1 cellular context compared by ENCODE assay signal in genomic region chr2:191845876-191846786, GRCh38.
TF ChIP-seq lines count a peak whose summit lies in the region.

No MANE protein-coding gene starts in this region.

TF ChIP-seq in HepG2, 621 proteins besides CTCF, POLR2A, EP300 and RAD21 (continued from another document and continues in another):
- TF ChIP-seq HOXA7 (CRISPR knock-in tag; IDR thresholded peaks at IDR 0.05) (no peak), CEBPB (IDR thresholded peaks at IDR 0.05; ENCODE audit: borderline replicate concordance, low read depth, low read length) (no peak), ZNF652 (CRISPR knock-in tag; IDR thresholded peaks at IDR 0.05; ENCODE audit: borderline replicate concordance, low read depth) (no peak; the same call in 1 of the 2 replicates), ZNF512B (CRISPR knock-in tag; IDR thresholded peaks at IDR 0.05; ENCODE audit: borderline replicate concordance) (no peak; the same call in 1 of the 2 replicates), KLF15 (CRISPR knock-in tag; IDR thresholded peaks at IDR 0.05; ENCODE audit: borderline replicate concordance) (no peak), XBP1 (CRISPR knock-in tag; IDR thresholded peaks at IDR 0.05) (no peak), IKZF4 (CRISPR knock-in tag; IDR thresholded peaks at IDR 0.05; ENCODE audit: borderline replicate concordance, low read depth, not compliant biosample characterization) (no peak), RBFOX2 (IDR thresholded peaks at IDR 0.05; ENCODE audit: low read depth, low read length) (peak; percentile 60), ZNF121 (CRISPR knock-in tag; IDR thresholded peaks at IDR 0.05) (no peak), RFXANK (CRISPR knock-in tag; IDR thresholded peaks at IDR 0.05) (no peak), ZNF230 (CRISPR knock-in tag; IDR thresholded peaks at IDR 0.05) (no peak), ARNTL (CRISPR knock-in tag; IDR thresholded peaks at IDR 0.05) (peak; percentile 51; the same call in 1 of the 2 replicates), ZBED4 (CRISPR knock-in tag; IDR thresholded peaks at IDR 0.05; ENCODE audit: borderline replicate concordance) (no peak), ZFP1 (CRISPR knock-in tag; IDR thresholded peaks at IDR 0.05) (no peak), ZBTB7B (CRISPR knock-in tag; IDR thresholded peaks at IDR 0.05) (0 out of 2 replicates have a peak, but pooled peaks have one; percentile 37), HIC2 (CRISPR knock-in tag; IDR thresholded peaks at IDR 0.05; ENCODE audit: low read depth) (no peak), ZNF496 (CRISPR knock-in tag; IDR thresholded peaks at IDR 0.05; ENCODE audit: insufficient replicate concordance) (no peak), HES4 (CRISPR knock-in tag; IDR thresholded peaks at IDR 0.05; ENCODE audit: borderline replicate concordance) (0 out of 2 replicates have a peak, but pooled peaks have one; percentile 35), KDM5A (IDR thresholded peaks at IDR 0.05; ENCODE audit: borderline replicate concordance, low read length) (no peak), IKZF1 (IDR thresholded peaks at IDR 0.05) (no peak), NCOA5 (CRISPR knock-in tag; IDR thresholded peaks at IDR 0.05) (no peak), MIXL1 (CRISPR knock-in tag; IDR thresholded peaks at IDR 0.05) (no peak), GABPB1 (CRISPR knock-in tag; IDR thresholded peaks at IDR 0.05) (0 out of 2 replicates have a peak, but pooled peaks have one; percentile 24), HIVEP1 (CRISPR knock-in tag; IDR thresholded peaks at IDR 0.05) (no peak), PTBP1 (IDR thresholded peaks at IDR 0.05; ENCODE audit: low read depth, low read length, poor library complexity, severe bottlenecking) (no peak), ERF (CRISPR knock-in tag; IDR thresholded peaks at IDR 0.05) (peak; percentile 7; the same call in 1 of the 2 replicates), EEA1 (CRISPR knock-in tag; IDR thresholded peaks at IDR 0.05; ENCODE audit: borderline replicate concordance) (no peak), NFE2L2 (IDR thresholded peaks at IDR 0.05; ENCODE audit: low read length) (no peak), MBD4 (IDR thresholded peaks at IDR 0.05; ENCODE audit: borderline replicate concordance, low read length) (no peak), PREB (CRISPR knock-in tag; IDR thresholded peaks at IDR 0.05) (no peak), ELK4 (CRISPR knock-in tag; IDR thresholded peaks at IDR 0.05; ENCODE audit: borderline replicate concordance) (no peak), ATF6 (CRISPR knock-in tag; conservative IDR thresholded peaks at IDR 0.05) (no peak), ZNF564 (CRISPR knock-in tag; IDR thresholded peaks at IDR 0.05) (peak; percentile 32; the same call in 1 of the 2 replicates), MEF2D (CRISPR knock-in tag; IDR thresholded peaks at IDR 0.05) (no peak), RARA (CRISPR knock-in tag; IDR thresholded peaks at IDR 0.05) (peak; percentile 33; the same call in 1 of the 2 replicates), ZNF792 (CRISPR knock-in tag; IDR thresholded peaks at IDR 0.05) (no peak; the same call in 1 of the 2 replicates), HNRNPK (IDR thresholded peaks at IDR 0.05; ENCODE audit: low read depth, low read length, poor library complexity, severe bottlenecking) (no peak), MATR3 (CRISPR knock-in tag; IDR thresholded peaks at IDR 0.05) (no peak), NBN (conservative IDR thresholded peaks at IDR 0.05) (no peak), ZBTB42 (CRISPR knock-in tag; IDR thresholded peaks at IDR 0.05) (no peak), CREB1 (IDR thresholded peaks at IDR 0.05) (no peak), CREB1 (CRISPR knock-in tag; IDR thresholded peaks at IDR 0.05) (no peak), ZNF180 (CRISPR knock-in tag; IDR thresholded peaks at IDR 0.05; ENCODE audit: borderline replicate concordance, low read depth) (no peak), DNMT3B (CRISPR knock-in tag; conservative IDR thresholded peaks at IDR 0.05) (no peak), SMAD3 (CRISPR knock-in tag; IDR thresholded peaks at IDR 0.05) (no peak; the same call in 1 of the 2 replicates), ARID3A (IDR thresholded peaks at IDR 0.05; ENCODE audit: low read depth, low read length) (no peak), ZNF549 (CRISPR knock-in tag; IDR thresholded peaks at IDR 0.05) (no peak), GABPA (IDR thresholded peaks at IDR 0.05; ENCODE audit: low read depth, low read length) (no peak), GABPA (CRISPR knock-in tag; IDR thresholded peaks at IDR 0.05; ENCODE audit: low read depth) (no peak), ZNF83 (CRISPR knock-in tag; IDR thresholded peaks at IDR 0.05; ENCODE audit: borderline replicate concordance) (peak; percentile 53; the same call in 1 of the 2 replicates), MAFG (CRISPR knock-in tag; IDR thresholded peaks at IDR 0.05) (no peak), ZNF550 (CRISPR knock-in tag; IDR thresholded peaks at IDR 0.05; ENCODE audit: borderline replicate concordance) (peak; percentile 75; the same call in 1 of the 2 replicates), HMGA1 (CRISPR knock-in tag; conservative IDR thresholded peaks at IDR 0.05) (no peak), ZNF251 (CRISPR knock-in tag; IDR thresholded peaks at IDR 0.05) (no peak), ZNF770 (CRISPR knock-in tag; IDR thresholded peaks at IDR 0.05) (no peak), HDAC1 (CRISPR knock-in tag; IDR thresholded peaks at IDR 0.05) (no peak), AGO2 (optimal IDR thresholded peaks at IDR 0.05; ENCODE audit: low read depth, low read length) (no peak), HOXA3 (CRISPR knock-in tag; IDR thresholded peaks at IDR 0.05) (peak; percentile 74; the same call in 1 of the 2 replicates), KAT7 (CRISPR knock-in tag; IDR thresholded peaks at IDR 0.05; ENCODE audit: borderline replicate concordance) (peak; percentile 27; the same call in 1 of the 2 replicates)
